In the genomic region with DNA sequence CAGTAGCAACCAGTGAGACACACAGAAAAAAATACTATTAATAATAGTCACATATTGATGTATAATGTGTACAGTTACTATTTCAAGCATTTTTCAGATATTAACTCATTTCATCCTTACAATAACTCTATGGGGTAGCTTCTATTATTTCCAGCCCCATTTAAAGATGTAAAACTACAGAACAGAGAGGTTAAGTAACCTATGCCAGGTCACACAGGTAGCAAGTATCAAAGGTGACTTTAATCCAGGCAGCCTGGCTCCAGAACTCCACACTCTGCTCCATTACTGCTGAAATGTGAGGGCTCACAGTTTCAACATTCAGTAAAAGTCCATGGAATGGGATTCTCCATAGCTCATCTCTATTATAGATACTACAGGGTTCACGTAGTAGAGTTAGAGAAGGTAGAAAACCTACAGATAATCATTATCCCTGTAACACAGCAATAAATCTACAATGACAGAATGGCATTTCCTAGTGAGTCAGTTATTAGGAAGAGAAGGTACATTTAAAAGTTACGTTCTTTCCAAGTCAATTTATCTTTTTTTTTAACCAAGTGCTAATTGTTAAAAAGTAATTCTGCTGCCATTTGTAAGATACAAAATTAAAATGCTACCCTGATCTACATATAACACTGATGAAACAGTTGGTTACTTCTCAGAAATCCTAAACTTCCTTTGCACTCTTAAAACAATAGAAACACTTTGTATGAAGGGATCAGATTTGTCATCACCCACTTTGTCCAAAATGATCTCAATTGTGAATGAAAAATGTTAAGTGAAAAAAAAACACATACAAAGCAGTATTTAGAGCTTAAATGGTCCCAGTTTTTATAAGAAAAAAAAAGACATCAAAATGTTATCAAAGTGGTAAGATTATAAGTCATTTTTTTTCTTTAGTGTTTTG, we compare ENCODE assay signal across 11 cellular contexts. TPM values are rescaled to one million over a fixed set of nuclear protein-coding genes. Genes with fewer than 3 reads are reported as not detected.
DNase-seq lines count a peak whose midpoint lies in the region; ATAC-seq and TF ChIP-seq lines count a peak whose summit lies in the region.
"Had no signal": no experiment of that assay in that cellular context is flagged by ENCODE, and none has a peak within 500 bp of the region (broad histone marks: within the 10 kb centered on the region; RNA-seq: fewer than 3 reads in every experiment).

No MANE protein-coding gene starts in this region.

- H3K4me1 Mint-ChIP-seq in neural crest cell: peaks cover 56% of the 10 kb centered on the region

- peaks cover 13% of the 10 kb centered on the region for H3K36me3 Mint-ChIP-seq in neural crest cell (ENCODE audit: low read depth)

- no peak overlapping the region for H3K27ac Mint-ChIP-seq in neural crest cell (ENCODE audit: unreplicated experiment)

- H3K4me3 Mint-ChIP-seq in neural crest cell: peak overlapping the region; percentile 9
- H3K4me3 Mint-ChIP-seq: central memory CD8-positive, alpha-beta T cell had no signal

- peak overlapping the region; percentile 18 for H2AFZ ChIP-seq in ACC112 (ENCODE audit: low read length, unreplicated experiment)

- H3K9me3 Mint-ChIP-seq in neural crest cell: no peaks in the 10 kb centered on the region
- H3K9me3 Mint-ChIP-seq: central memory CD8-positive, alpha-beta T cell had no signal

- H3K27me3 ChIP-seq in ACC112 (ENCODE audit: insufficient read depth, low read length) (no peaks in the 10 kb centered on the region), HUES48 (ENCODE audit: control insufficient read depth, insufficient read depth, low read length) (no peaks in the 10 kb centered on the region), colonic mucosa (no peaks in the 10 kb centered on the region), H7 (ENCODE audit: control insufficient read depth, insufficient read depth, low read length) (no peaks in the 10 kb centered on the region)
- H3K27me3 ChIP-seq: BLaER1 had no signal

- ATAC-seq in HG03097 (IDR thresholded peaks at IDR 0.05; ENCODE audit: low FRiP score, unreplicated experiment): no peak

- intact Hi-C loops in colonic mucosa (cut with DNase I): no loop called here

- H3K4me3 ChIP-seq in ACC112 (ENCODE audit: low read depth, low read length) (peak overlapping the region; percentile 45), HUES48 (ENCODE audit: low read depth, low read length) (no peak overlapping the region), colonic mucosa (no peak overlapping the region), H7 (ENCODE audit: insufficient read depth, low read depth, low read length) (no peak overlapping the region)
- H3K4me3 ChIP-seq: BLaER1 had no signal

- H3K36me3 ChIP-seq in ACC112 (ENCODE audit: insufficient read depth, low read length) (no peaks in the 10 kb centered on the region), HUES48 (ENCODE audit: control insufficient read depth, insufficient read depth, low read length) (no peaks in the 10 kb centered on the region), colonic mucosa (no peaks in the 10 kb centered on the region), H7 (replicated peaks; ENCODE audit: control insufficient read depth, insufficient read depth, low read length) (no peaks in the 10 kb centered on the region)

- peak overlapping the region; percentile 80 for H3K27ac ChIP-seq in ACC112 (ENCODE audit: low read depth, low read length)
- peak overlapping the region; percentile 31 for H3K27ac ChIP-seq in HUES48 (ENCODE audit: low read depth, low read length)
- H3K27ac ChIP-seq in colonic mucosa: peak overlapping the region; percentile 46
- H3K27ac ChIP-seq: BLaER1 had no signal

- in situ Hi-C loops in G401 (cut with HindIII; ENCODE audit: low sequenced_read_pairs): no loop called here

- H3K9me3 ChIP-seq in HUES48 (ENCODE audit: control insufficient read depth, insufficient read depth, low read length): no peaks in the 10 kb centered on the region
- H3K9me3 ChIP-seq in colonic mucosa: no peaks in the 10 kb centered on the region

- H3K4me1 ChIP-seq in ACC112 (ENCODE audit: control insufficient read depth, insufficient read depth, low read length, unreplicated experiment) (peaks cover 48% of the 10 kb centered on the region), HUES48 (ENCODE audit: control insufficient read depth, insufficient read depth, low read length) (peaks cover 35% of the 10 kb centered on the region), colonic mucosa (peaks cover 12% of the 10 kb centered on the region)

- DNase-seq in colonic mucosa (no peak), neural crest cell (ENCODE audit: low read depth, low spot score) (no peak), amygdala (lab: John Stamatoyannopoulos, UW) (no peak), G401 (ENCODE audit: low spot score) (no peak), H7 (no peak)
- DNase-seq: NCI-H446 treated with DMSO at 0.1 percent for 48 hours had no signal

- no peak for TF ChIP-seq CTCF in colonic mucosa (IDR thresholded peaks at IDR 0.05)
- no peak for TF ChIP-seq CTCF in neural crest cell (conservative IDR thresholded peaks at IDR 0.05)

- H3K9ac ChIP-seq in HUES48 (ENCODE audit: low read depth, low read length) (no peak overlapping the region), colonic mucosa (ENCODE audit: low read depth in 2 of 2, low read length in 2 of 2) (peak overlapping the region in 1 of 2 donors; percentile 40)
- H3K9ac ChIP-seq: BLaER1 had no signal

- H3K27me3 Mint-ChIP-seq in neural crest cell (ENCODE audit: low read depth): no peaks in the 10 kb centered on the region
- H3K27me3 Mint-ChIP-seq: central memory CD8-positive, alpha-beta T cell had no signal

- H3K79me2 ChIP-seq in ACC112 (ENCODE audit: control insufficient read depth, insufficient read depth, low read length, unreplicated experiment): peaks cover 31% of the 10 kb centered on the region

RNA-seq across cellular contexts. Expression of a gene that starts 18.7 kb away (rescaled TPM):
- 10 to 100 TPM; 24.4 to 48.2 TPM for total RNA-seq in colonic mucosa
- total RNA-seq in neural crest cell: 30.3 and 33.6 TPM in 2 replicates
- 14.3 and 34.0 TPM in 2 replicates for total RNA-seq in G401 (2014; rRNA removed; shearing (Covaris generic))
- total RNA-seq in H7 (2014; rRNA removed; shearing (Covaris generic)): 19.1 and 25.2 TPM in 2 replicates
